ENCODE assay signal across 1 cellular context in the genomic region with DNA sequence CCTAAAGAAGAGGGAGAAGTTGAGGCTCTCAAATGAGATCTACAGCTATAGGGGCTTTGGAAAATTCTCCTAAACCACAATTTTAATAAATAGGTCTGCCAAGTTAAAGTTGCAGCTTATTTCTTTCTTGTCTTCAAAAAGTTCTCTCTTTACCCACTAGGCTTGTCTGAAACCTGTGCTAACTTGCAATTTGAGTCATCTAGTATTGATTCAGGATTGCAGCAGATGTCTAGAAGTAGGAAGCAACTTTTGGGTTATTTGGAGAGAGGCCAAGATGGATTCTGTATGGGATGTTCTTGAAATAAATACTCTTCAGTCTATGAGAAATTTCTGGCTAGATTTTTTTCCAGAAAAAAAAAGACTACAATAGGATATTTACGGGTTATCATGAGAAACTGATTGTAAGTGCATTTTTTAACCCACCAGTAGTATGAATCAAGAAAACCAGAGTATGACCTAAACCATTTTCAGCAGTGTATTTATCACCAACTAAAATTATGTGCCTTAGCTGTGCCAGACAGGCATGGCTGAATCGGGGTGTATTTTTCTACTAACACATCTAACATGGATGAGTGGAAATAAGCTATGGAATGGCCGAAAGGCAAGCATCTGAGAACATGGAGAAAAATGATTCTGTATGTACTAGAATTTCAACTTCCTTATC.
TF ChIP-seq lines count a peak whose summit lies in the region.

No MANE protein-coding gene starts in this region.

TF ChIP-seq in GM12878, 131 proteins besides CTCF, POLR2A, EP300 and RAD21:
- peak; percentile 89 for TF ChIP-seq RUNX3 (IDR thresholded peaks at IDR 0.05; ENCODE audit: low read length)
- TF ChIP-seq IKZF1 (conservative IDR thresholded peaks at IDR 0.05): peak; percentile 31; the same call in 1 of the 2 replicates
- peak; percentile 98 for TF ChIP-seq JUNB (IDR thresholded peaks at IDR 0.05)
- TF ChIP-seq BCL11A (IDR thresholded peaks at IDR 0.05; ENCODE audit: low read depth, low read length): peak; percentile 78; the same call in 1 of the 2 replicates
- TF ChIP-seq IKZF2 (IDR thresholded peaks at IDR 0.05): peak; percentile 65 to 75
- TF ChIP-seq NBN (IDR thresholded peaks at IDR 0.05): no peak
- TF ChIP-seq NFIC (IDR thresholded peaks at IDR 0.05; ENCODE audit: low read depth, low read length): peak; percentile 84
- TF ChIP-seq TCF3 (IDR thresholded peaks at IDR 0.05; ENCODE audit: borderline replicate concordance, insufficient read depth, low read depth, low read length): 0 out of 2 replicates have a peak, but pooled peaks have one; percentile 66
- TF ChIP-seq MTA2 (IDR thresholded peaks at IDR 0.05; ENCODE audit: low read depth): no peak
- TF ChIP-seq, protein P1, sequence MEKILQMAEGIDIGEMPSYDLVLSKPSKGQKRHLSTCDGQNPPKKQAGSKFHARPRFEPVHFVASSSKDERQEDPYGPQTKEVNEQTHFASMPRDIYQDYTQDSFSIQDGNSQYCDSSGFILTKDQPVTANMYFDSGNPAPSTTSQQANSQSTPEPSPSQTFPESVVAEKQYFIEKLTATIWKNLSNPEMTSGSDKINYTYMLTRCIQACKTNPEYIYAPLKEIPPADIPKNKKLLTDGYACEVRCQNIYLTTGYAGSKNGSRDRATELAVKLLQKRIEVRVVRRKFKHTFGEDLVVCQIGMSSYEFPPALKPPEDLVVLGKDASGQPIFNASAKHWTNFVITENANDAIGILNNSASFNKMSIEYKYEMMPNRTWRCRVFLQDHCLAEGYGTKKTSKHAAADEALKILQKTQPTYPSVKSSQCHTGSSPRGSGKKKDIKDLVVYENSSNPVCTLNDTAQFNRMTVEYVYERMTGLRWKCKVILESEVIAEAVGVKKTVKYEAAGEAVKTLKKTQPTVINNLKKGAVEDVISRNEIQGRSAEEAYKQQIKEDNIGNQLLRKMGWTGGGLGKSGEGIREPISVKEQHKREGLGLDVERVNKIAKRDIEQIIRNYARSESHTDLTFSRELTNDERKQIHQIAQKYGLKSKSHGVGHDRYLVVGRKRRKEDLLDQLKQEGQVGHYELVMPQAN (conservative IDR thresholded peaks at IDR 0.05): no peak
- peak; percentile 82 for TF ChIP-seq EED (IDR thresholded peaks at IDR 0.05; ENCODE audit: low read depth)
- TF ChIP-seq, protein P2, sequence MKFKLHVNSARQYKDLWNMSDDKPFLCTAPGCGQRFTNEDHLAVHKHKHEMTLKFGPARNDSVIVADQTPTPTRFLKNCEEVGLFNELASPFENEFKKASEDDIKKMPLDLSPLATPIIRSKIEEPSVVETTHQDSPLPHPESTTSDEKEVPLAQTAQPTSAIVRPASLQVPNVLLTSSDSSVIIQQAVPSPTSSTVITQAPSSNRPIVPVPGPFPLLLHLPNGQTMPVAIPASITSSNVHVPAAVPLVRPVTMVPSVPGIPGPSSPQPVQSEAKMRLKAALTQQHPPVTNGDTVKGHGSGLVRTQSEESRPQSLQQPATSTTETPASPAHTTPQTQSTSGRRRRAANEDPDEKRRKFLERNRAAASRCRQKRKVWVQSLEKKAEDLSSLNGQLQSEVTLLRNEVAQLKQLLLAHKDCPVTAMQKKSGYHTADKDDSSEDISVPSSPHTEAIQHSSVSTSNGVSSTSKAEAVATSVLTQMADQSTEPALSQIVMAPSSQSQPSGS (IDR thresholded peaks at IDR 0.05; ENCODE audit: low read length): peak; percentile 80
- TF ChIP-seq HCFC1 (IDR thresholded peaks at IDR 0.05; ENCODE audit: low read length): no peak
- TF ChIP-seq ETV6 (conservative IDR thresholded peaks at IDR 0.05 in 1 of 2, IDR thresholded peaks at IDR 0.05 in 1 of 2; ENCODE audit: borderline replicate concordance in 1 of 2, low read depth in 1 of 2): peak in 1 of 2 experiments; percentile 57; a peak in 1 of 4 replicates
- peak; percentile 29; the same call in 1 of the 2 replicates for TF ChIP-seq ZBED1 (IDR thresholded peaks at IDR 0.05; ENCODE audit: borderline replicate concordance)
- peak; percentile 60 for TF ChIP-seq CREM (IDR thresholded peaks at IDR 0.05; ENCODE audit: low read depth)
- TF ChIP-seq TCF12 (IDR thresholded peaks at IDR 0.05; ENCODE audit: low read depth, low read length): peak; percentile 62; the same call in 1 of the 2 replicates
- peak; percentile 78; the same call in 1 of the 2 replicates for TF ChIP-seq FOXM1 (IDR thresholded peaks at IDR 0.05; ENCODE audit: low read depth, low read length)
- peak; percentile 96 for TF ChIP-seq IRF4 (IDR thresholded peaks at IDR 0.05; ENCODE audit: low read depth, low read length)
- TF ChIP-seq JUND (IDR thresholded peaks at IDR 0.05; ENCODE audit: low read depth, low read length): peak; percentile 32; the same call in 1 of the 2 replicates
- TF ChIP-seq BHLHE40 (IDR thresholded peaks at IDR 0.05; ENCODE audit: borderline replicate concordance in 1 of 2, low read depth in 2 of 2, low read length in 1 of 2): peak in 1 of 2 experiments; percentile 27; a peak in 1 of 4 replicates
